15 cellular contexts compared by ENCODE assay signal in the genomic region with DNA sequence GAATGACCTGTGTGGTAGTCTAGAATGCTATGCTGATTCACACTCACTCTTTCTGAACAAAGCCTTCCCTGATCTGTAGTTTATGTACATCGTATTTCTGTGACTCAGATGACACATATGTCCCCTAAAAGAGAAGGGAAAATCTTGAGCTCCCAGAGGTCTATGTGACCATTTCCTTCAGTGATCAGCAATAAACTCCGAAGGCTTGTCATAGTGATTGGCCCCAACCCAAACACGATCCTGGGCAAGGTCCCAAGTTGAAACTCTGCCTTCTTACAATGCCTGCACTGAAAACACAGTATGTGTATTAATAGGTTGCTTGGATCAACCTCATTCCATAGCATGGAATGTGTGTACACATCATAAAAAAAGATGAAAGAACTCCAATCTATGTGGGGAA.
DNase-seq lines count a peak whose midpoint lies in the region; TF ChIP-seq lines count a peak whose summit lies in the region.
"Had no signal": no experiment of that assay in that cellular context is flagged by ENCODE, and none has a peak within 500 bp of the region (broad histone marks: within the 10 kb centered on the region; RNA-seq: fewer than 3 reads in every experiment).

No MANE protein-coding gene starts in this region.

- no peak overlapping the region for H3K4me3 ChIP-seq in Caco-2 (ENCODE audit: low read depth, low read length)
- no peak overlapping the region for H3K4me3 ChIP-seq in fibroblast of lung (replicated peaks in 1 of 4; ENCODE audit: control extremely low read depth in 1 of 4, insufficient read depth in 1 of 4, low read depth in 3 of 4, low read length in 4 of 4)
- H3K4me3 ChIP-seq: ascending aorta, BLaER1 had no signal

- H3K4me1 ChIP-seq in Caco-2: peaks cover 20% of the 10 kb centered on the region
- no peaks in the 10 kb centered on the region for H3K4me1 ChIP-seq in fibroblast of lung (ENCODE audit: control insufficient read depth, extremely low read depth, insufficient read depth, low read length)
- H3K4me1 ChIP-seq: ascending aorta, BLaER1 had no signal

- no peak overlapping the region for H2AFZ ChIP-seq in fibroblast of lung (ENCODE audit: low read length)

- H3K36me3 ChIP-seq in Caco-2 (ENCODE audit: control insufficient read depth, insufficient read depth, low read length): no peaks in the 10 kb centered on the region
- no peaks in the 10 kb centered on the region for H3K36me3 ChIP-seq in fibroblast of lung (ENCODE audit: control insufficient read depth, insufficient read depth, low read length)
- H3K36me3 ChIP-seq: ascending aorta, BLaER1 had no signal

- H3K36me3 Mint-ChIP-seq in Caco-2 (ENCODE audit: insufficient read depth, unreplicated experiment): no peaks in the 10 kb centered on the region
- H3K36me3 Mint-ChIP-seq: stimulated activated memory B cell treated with anti-CD40 and anti-IgM and Interleukin-4, amounts not matched to agents 10 μg/mL and 1 μg/mL and 100 μg/mL, for 72 hours had no signal

- CTCF ChIA-PET in Caco-2 (lab: Charles Lee): no interaction called here

- H4K20me1 ChIP-seq in fibroblast of lung (ENCODE audit: control insufficient read depth, extremely low read depth, insufficient read depth, low read length): no peaks in the 10 kb centered on the region
- H4K20me1 ChIP-seq: BLaER1 had no signal

- no peak overlapping the region for H3K4me2 ChIP-seq in fibroblast of lung (ENCODE audit: extremely low read depth, insufficient read depth, low read length)
- H3K4me2 ChIP-seq: BLaER1 had no signal

- DNase-seq in Caco-2 (peak; percentile 72 to 81), NCI-H69 (lab: John Stamatoyannopoulos, UW) (peak; percentile 29), fibroblast of lung (ENCODE audit: low read depth in 2 of 2) (peak; percentile 74 to 80), occipital lobe (lab: John Stamatoyannopoulos, UW) (peak; percentile 6), NCI-H1694 treated with DMSO at 0.1 percent for 48 hours (lab: John Stamatoyannopoulos, UW) (no peak), NAMALWA (ENCODE audit: low spot score) (no peak), GM19240 (ENCODE audit: insufficient read length, low spot score) (no peak)
- DNase-seq in activated CD8-positive, alpha-beta memory T cell treated with anti-CD3 and anti-CD28 coated beads for 24 hours: no peak
- DNase-seq: activated CD4-positive, CD25-positive, alpha-beta regulatory T cell treated with anti-CD3 and anti-CD28 coated beads, Interleukin-2, amount 50 U/mL, for 72 hours; EL; NCI-H2029; stimulated activated CD4-positive, alpha-beta T cell treated with anti-CD3 and anti-CD28 coated beads, Interleukin-2, amount 100 ng/mL, for 48 hours had no signal

- no TSS peak for BruUV-seq in Caco-2 (replicated peaks; lab: Mats Ljungman, UMichigan)

- no peaks in the 10 kb centered on the region for H3K27me3 Mint-ChIP-seq in Caco-2 (ENCODE audit: insufficient read depth, unreplicated experiment)
- H3K27me3 Mint-ChIP-seq: stimulated activated memory B cell treated with anti-CD40 and anti-IgM and Interleukin-4, amounts not matched to agents 10 μg/mL and 1 μg/mL and 100 μg/mL, for 72 hours had no signal

- H3K27ac ChIP-seq in fibroblast of lung (ENCODE audit: insufficient read depth, low read length): no peak overlapping the region
- H3K27ac ChIP-seq: ascending aorta, BLaER1 had no signal

- TF ChIP-seq CTCF in Caco-2 (IDR thresholded peaks at IDR 0.05; ENCODE audit: insufficient read depth in 1 of 2, low read depth in 1 of 2, low read length in 1 of 2, severe bottlenecking in 1 of 2, unreplicated experiment in 1 of 2) (no peak), fibroblast of lung (conservative IDR thresholded peaks at IDR 0.05 in 1 of 2, IDR thresholded peaks at IDR 0.05 in 1 of 2; ENCODE audit: low read depth in 1 of 2, low read length in 2 of 2) (no peak)

- intact Hi-C loops in Caco-2 (cut with micrococcal nuclease; ENCODE audit: unreplicated experiment): no loop called here

- no peaks in the 10 kb centered on the region for H3K9me3 ChIP-seq in Caco-2
- no peaks in the 10 kb centered on the region for H3K9me3 ChIP-seq in fibroblast of lung (ENCODE audit: control insufficient read depth, insufficient read depth, low read depth, low read length)
- H3K9me3 ChIP-seq: ascending aorta, BLaER1 had no signal

- H3K9ac ChIP-seq in fibroblast of lung (ENCODE audit: insufficient read depth, low read length): no peak overlapping the region
- H3K9ac ChIP-seq: BLaER1 had no signal

- H3K27me3 ChIP-seq in Caco-2 (replicated peaks; ENCODE audit: control insufficient read depth, insufficient read depth, low read length) (no peaks in the 10 kb centered on the region), fibroblast of lung (ENCODE audit: control insufficient read depth, insufficient read depth, low read length) (no peaks in the 10 kb centered on the region)
- H3K27me3 ChIP-seq: ascending aorta, BLaER1 had no signal

- H3K4me1 Mint-ChIP-seq in Caco-2 (ENCODE audit: low read depth, unreplicated experiment): peaks cover 14% of the 10 kb centered on the region

- peak overlapping the region; percentile 89 for H3K27ac Mint-ChIP-seq in Caco-2 (ENCODE audit: unreplicated experiment)
- H3K27ac Mint-ChIP-seq: stimulated activated memory B cell treated with anti-CD40 and anti-IgM and Interleukin-4, amounts not matched to agents 10 μg/mL and 1 μg/mL and 100 μg/mL, for 72 hours had no signal

- no peaks in the 10 kb centered on the region for H3K9me3 Mint-ChIP-seq in Caco-2 (ENCODE audit: unreplicated experiment)
- H3K9me3 Mint-ChIP-seq: stimulated activated memory B cell treated with anti-CD40 and anti-IgM and Interleukin-4, amounts not matched to agents 10 μg/mL and 1 μg/mL and 100 μg/mL, for 72 hours had no signal

- peak overlapping the region; percentile 57 for H3K4me3 Mint-ChIP-seq in Caco-2 (ENCODE audit: unreplicated experiment)
- H3K4me3 Mint-ChIP-seq: stimulated activated memory B cell treated with anti-CD40 and anti-IgM and Interleukin-4, amounts not matched to agents 10 μg/mL and 1 μg/mL and 100 μg/mL, for 72 hours had no signal

- no peaks in the 10 kb centered on the region for H3K79me2 ChIP-seq in fibroblast of lung (ENCODE audit: control insufficient read depth, insufficient read depth, low read length)

- POLR2A ChIA-PET in Caco-2 (lab: Charles Lee): no interaction called here

Comparison
In these comparisons a context has a peak if more than half of its experiments do, and no peak if none do; other contexts are left out.
1. DNase-seq: peak in Caco-2 (2 of 2), NCI-H69 (single experiment), fibroblast of lung (2 of 2) and occipital lobe (single experiment); none in NCI-H1694 treated with DMSO at 0.1 percent for 48 hours (single experiment), NAMALWA (single experiment), activated CD8-positive, alpha-beta memory T cell treated with anti-CD3 and anti-CD28 coated beads for 24 hours (single experiment) and GM19240 (single experiment).